In genomic region chr4:56981795-56982201, GRCh38 we compare ENCODE assay signal across 11 cellular contexts. TPM values are rescaled to one million over a fixed set of nuclear protein-coding genes. Genes with fewer than 3 reads are reported as not detected.
DNase-seq lines count a peak whose midpoint lies in the region; ATAC-seq and TF ChIP-seq lines count a peak whose summit lies in the region.
"Had no signal": no experiment of that assay in that cellular context is flagged by ENCODE, and none has a peak within 500 bp of the region (broad histone marks: within the 10 kb centered on the region; RNA-seq: fewer than 3 reads in every experiment).

No MANE protein-coding gene starts in this region.

- no peak for TF ChIP-seq RAD21 in IMR-90 (IDR thresholded peaks at IDR 0.05; ENCODE audit: low read length)

- H4K8ac ChIP-seq in IMR-90 (ENCODE audit: low read depth in 2 of 2, low read length in 2 of 2) = peak overlapping the region in 1 of 2 experiments; percentile 43; a peak in 1 of 4 replicates

- POLR2A ChIA-PET in IMR-90 (lab: Charles Lee; ENCODE audit: unreplicated experiment) = no interaction called here

- in situ Hi-C loops in ACHN (cut with HindIII; ENCODE audit: low pct_ligation_motif_present, low pct_unique_long_range_greater_than_20kb, low sequenced_read_pairs) (no loop called here), IMR-90 (cut with MboI; ENCODE audit: low sequenced_read_pairs) (no loop called here)

- H2AK5ac ChIP-seq in IMR-90 (ENCODE audit: low read depth, low read length) = no peak overlapping the region

- TF ChIP-seq CTCF in IMR-90 (conservative IDR thresholded peaks at IDR 0.05; ENCODE audit: low read depth, low read length) = no peak

- no peak overlapping the region for H2AFZ ChIP-seq in IMR-90 (replicated peaks; ENCODE audit: low read length, poor library complexity)
- H2AFZ ChIP-seq: parathyroid adenoma had no signal

- H4K5ac ChIP-seq in IMR-90 (ENCODE audit: low read depth, low read length) = no peak overlapping the region

- no peaks in the 10 kb centered on the region for H3K4me1 ChIP-seq in IMR-90 (ENCODE audit: control insufficient read depth, insufficient read depth, low read length)
- H3K4me1 ChIP-seq: parathyroid adenoma had no signal

- TF ChIP-seq POLR2A in IMR-90 (IDR thresholded peaks at IDR 0.05; ENCODE audit: low read depth, low read length) = no peak

- H3K4ac ChIP-seq in IMR-90 (ENCODE audit: low read depth, low read length) = no peak overlapping the region

- no peak overlapping the region for H2BK20ac ChIP-seq in IMR-90 (ENCODE audit: low read depth, low read length)

- peak overlapping the region; percentile 53 for H3K4me2 ChIP-seq in IMR-90 (ENCODE audit: low read depth, low read length)

- no peak overlapping the region for H2BK15ac ChIP-seq in IMR-90 (ENCODE audit: low read depth, low read length)

- no CpG with 5 or more reads among the region's 4 CpGs for WGBS in IMR-90 (ENCODE audit: extremely low coverage in 2 of 2, insufficient read length in 1 of 2), 2 experiments

- peaks cover 12% of the 10 kb centered on the region for H3K36me3 Mint-ChIP-seq in activated naive CD8-positive, alpha-beta T cell

- H3K56ac ChIP-seq in IMR-90 (ENCODE audit: extremely low read depth, insufficient read depth, low read length) = no peak overlapping the region

- H2BK120ac ChIP-seq in IMR-90 (ENCODE audit: low read depth, low read length) = no peak overlapping the region

- no peak overlapping the region for H3K4me3 ChIP-seq in IMR-90 (ENCODE audit: insufficient read depth, low read depth, low read length)

- H4K91ac ChIP-seq in IMR-90 (ENCODE audit: insufficient read depth, low read depth, low read length) = no peak overlapping the region

- no peak overlapping the region for H3K18ac ChIP-seq in IMR-90 (ENCODE audit: low read depth, low read length)

- intact Hi-C loops in IMR-90 (cut with micrococcal nuclease) = no loop called here

- no peak overlapping the region for H3K27ac ChIP-seq in IMR-90 (ENCODE audit: insufficient read depth, low read length)
- H3K27ac ChIP-seq: parathyroid adenoma had no signal

- no TSS peak for BruUV-seq in IMR-90 (replicated peaks; lab: Mats Ljungman, UMichigan)

- H3K4me3 Mint-ChIP-seq in activated naive CD8-positive, alpha-beta T cell = peak overlapping the region; percentile 100

- H3K9me1 ChIP-seq in IMR-90 (ENCODE audit: insufficient read depth, low read length) = peaks cover 4% of the 10 kb centered on the region

- H3K79me1 ChIP-seq in IMR-90 (ENCODE audit: low read depth in 1 of 2, low read length in 2 of 2) = peaks cover 9 to 30% of the 10 kb centered on the region in 2 experiments

- H3K27ac Mint-ChIP-seq in activated naive CD8-positive, alpha-beta T cell = peak overlapping the region; percentile 79

- H3K9ac ChIP-seq in IMR-90 (ENCODE audit: low read depth, low read length) = no peak overlapping the region
- H3K9ac ChIP-seq: parathyroid adenoma had no signal

- peak overlapping the region; percentile 27 for H2BK5ac ChIP-seq in IMR-90 (ENCODE audit: low read depth, low read length, poor library complexity, severe bottlenecking)

- no peaks in the 10 kb centered on the region for H3K27me3 Mint-ChIP-seq in activated naive CD8-positive, alpha-beta T cell

- H3K9me3 ChIP-seq in IMR-90 (ENCODE audit: control insufficient read depth, insufficient read depth, low read length) = no peaks in the 10 kb centered on the region

- H2AK9ac ChIP-seq in IMR-90 (replicated peaks; ENCODE audit: low read depth, low read length, poor library complexity) = no peak overlapping the region

- H3K14ac ChIP-seq in IMR-90 (replicated peaks; ENCODE audit: low read depth, low read length) = no peak overlapping the region

- H3K23ac ChIP-seq in IMR-90 (ENCODE audit: low read depth, low read length) = peak overlapping the region; percentile 83

- dilution Hi-C loops in IMR-90 (cut with HindIII; ENCODE audit: low sequenced_read_pairs, unreplicated experiment) = no loop called here

- peaks cover 59% of the 10 kb centered on the region for H3K4me1 Mint-ChIP-seq in activated naive CD8-positive, alpha-beta T cell (ENCODE audit: low read depth)

- ATAC-seq in IMR-90 (ENCODE audit: low read depth) = no peak
- no peak for ATAC-seq in HG02852 (IDR thresholded peaks at IDR 0.05; ENCODE audit: unreplicated experiment)
- ATAC-seq: Right ventricle myocardium inferior had no signal

- no peaks in the 10 kb centered on the region for H3K9me3 Mint-ChIP-seq in activated naive CD8-positive, alpha-beta T cell (ENCODE audit: low read depth)

- DNase-seq in ACHN = peak; percentile 49
- peak; percentile 69 for DNase-seq in IMR-90
- DNase-seq in iris pigment epithelial cell (ENCODE audit: low read depth) = peak; percentile 78
- no peak for DNase-seq in foreskin melanocyte
- no peak for DNase-seq in SKM-1 treated with dmso at 0.1 percent for 144 hours (lab: John Stamatoyannopoulos, UW; ENCODE audit: unreplicated experiment)
- DNase-seq in hippocampal formation (lab: John Stamatoyannopoulos, UW) = no peak
- DNase-seq: glutamatergic neuron had no signal

- no peaks in the 10 kb centered on the region for H3K27me3 ChIP-seq in IMR-90 (ENCODE audit: control insufficient read depth, insufficient read depth, low read length)

- H4K20me1 ChIP-seq in IMR-90 (ENCODE audit: insufficient read depth, low read length) = peaks cover 65% of the 10 kb centered on the region

- CTCF ChIA-PET in IMR-90 (lab: Yijun Ruan, JAX) = no interaction called here

- peaks cover 10% of the 10 kb centered on the region for H3K36me3 ChIP-seq in IMR-90 (ENCODE audit: control insufficient read depth, insufficient read depth, low read length)

TF ChIP-seq in IMR-90, 13 proteins besides CTCF, POLR2A, EP300 and RAD21:
- TF ChIP-seq NFE2L2 (IDR thresholded peaks at IDR 0.05; ENCODE audit: low read depth, low read length) (no peak), RFX5 (IDR thresholded peaks at IDR 0.05; ENCODE audit: low read depth, low read length) (no peak), SMC3 (IDR thresholded peaks at IDR 0.05; ENCODE audit: low read depth, low read length) (no peak), CHD1 (IDR thresholded peaks at IDR 0.05; ENCODE audit: low read depth, low read length) (no peak), CEBPB (IDR thresholded peaks at IDR 0.05; ENCODE audit: low read depth, low read length) (no peak), FOS (IDR thresholded peaks at IDR 0.05; ENCODE audit: low read depth, low read length) (no peak), MAZ (IDR thresholded peaks at IDR 0.05; ENCODE audit: borderline replicate concordance, low read depth, low read length) (no peak), MXI1 (IDR thresholded peaks at IDR 0.05; ENCODE audit: borderline replicate concordance, low read depth, low read length) (no peak), RCOR1 (IDR thresholded peaks at IDR 0.05; ENCODE audit: insufficient replicate concordance, low read length) (no peak), USF2 (IDR thresholded peaks at IDR 0.05; ENCODE audit: low read depth, low read length) (no peak), BHLHE40 (IDR thresholded peaks at IDR 0.05; ENCODE audit: low read depth, low read length) (no peak)

RNA-seq across cellular contexts. Expression of gene POLR2B, which starts 3.1 kb away (rescaled TPM):
- 106 and 172 TPM in 2 replicates for total RNA-seq in IMR-90 (2012; rRNA removed)
- polyA plus RNA-seq in IMR-90 (2012; rRNA removed) = 62.3 and 74.0 TPM in 2 replicates
- 10.9 and 13.0 TPM in 2 replicates for polyA plus RNA-seq in IMR-90 (2012; cell fraction: cytosol; rRNA removed)
- polyA plus RNA-seq in IMR-90 (2012; cell fraction: nucleus; rRNA removed; ENCODE audit: low replicate concordance) = 21.0 and 96.7 TPM in 2 replicates

RNA-seq across cellular contexts. Expression of gene NOA1, which starts 4.4 kb away (rescaled TPM):
- total RNA-seq in IMR-90 (2012; rRNA removed) = 9.7 and 10.4 TPM in 2 replicates
- 10.8 and 12.1 TPM in 2 replicates for polyA plus RNA-seq in IMR-90 (2012; rRNA removed)
- 6.4 and 10.7 TPM in 2 replicates for polyA plus RNA-seq in IMR-90 (2012; cell fraction: cytosol; rRNA removed)
- 6.3 and 7.8 TPM in 2 replicates for polyA plus RNA-seq in IMR-90 (2012; cell fraction: nucleus; rRNA removed; ENCODE audit: low replicate concordance)

Comparison
In these comparisons a context has a peak if more than half of its experiments do, and no peak if none do; other contexts are left out.
1. DNase-seq: peak in ACHN (single experiment), IMR-90 (single experiment) and iris pigment epithelial cell (single experiment); none in foreskin melanocyte (single experiment), SKM-1 treated with dmso at 0.1 percent for 144 hours (single experiment) and hippocampal formation (0 of 2).